16 cellular contexts compared by ENCODE assay signal in genomic region chr14:70239802-70240201, GRCh38. TPM values are rescaled to one million over a fixed set of nuclear protein-coding genes. Genes with fewer than 3 reads are reported as not detected.
DNase-seq lines count a peak whose midpoint lies in the region; ATAC-seq lines count a peak whose summit lies in the region.
"Had no signal": no experiment of that assay in that cellular context is flagged by ENCODE, and none has a peak within 500 bp of the region (broad histone marks: within the 10 kb centered on the region; RNA-seq: fewer than 3 reads in every experiment).

No MANE protein-coding gene starts in this region.

- intact Hi-C loops in Right ventricle myocardium inferior (cut with DNase I): no loop called here

- DNase-seq in naive B cell (no peak), Right ventricle myocardium inferior (ENCODE audit: missing footprints) (no peak), T1000 (lab: John Stamatoyannopoulos, UW) (no peak), SKM-1 treated with dmso at 0.1 percent for 144 hours (lab: John Stamatoyannopoulos, UW; ENCODE audit: unreplicated experiment) (no peak)
- DNase-seq: effector memory CD4-positive, alpha-beta T cell; kidney glomerular epithelial cell; naive thymus-derived CD4-positive, alpha-beta T cell; right cardiac atrium had no signal

- no peak overlapping the region for H3K27ac Mint-ChIP-seq in naive B cell
- H3K27ac Mint-ChIP-seq: activated T-helper 17 cell treated with anti-CD3 and anti-CD28 coated beads, Interleukin-2, amount 50 U/mL, for 72 hours; brain; CD14-positive monocyte; naive thymus-derived CD4-positive, alpha-beta T cell had no signal

- peaks cover 41 to 53% (median 48%) of the 10 kb centered on the region in 3 donors for H3K27me3 Mint-ChIP-seq in naive B cell

- peaks cover 0 to 22% (median 10%) of the 10 kb centered on the region in 7 donors for H3K9me3 Mint-ChIP-seq in naive B cell
- H3K9me3 Mint-ChIP-seq: activated T-helper 17 cell treated with anti-CD3 and anti-CD28 coated beads, Interleukin-2, amount 50 U/mL, for 72 hours had no signal

- H3K4me1 Mint-ChIP-seq in naive B cell: peaks cover 0 to 4% (median 0%) of the 10 kb centered on the region in 3 donors
- H3K4me1 Mint-ChIP-seq: activated T-helper 17 cell treated with anti-CD3 and anti-CD28 coated beads, Interleukin-2, amount 50 U/mL, for 72 hours; brain; CD14-positive monocyte had no signal

- H3K4me3 Mint-ChIP-seq in naive B cell: no peak overlapping the region
- H3K4me3 Mint-ChIP-seq: activated T-helper 17 cell treated with anti-CD3 and anti-CD28 coated beads, Interleukin-2, amount 50 U/mL, for 72 hours; brain; CD14-positive monocyte; naive thymus-derived CD4-positive, alpha-beta T cell had no signal

- H3K36me3 Mint-ChIP-seq in naive B cell: peaks cover 0 to 6% of the 10 kb centered on the region in 2 donors
- H3K36me3 Mint-ChIP-seq: brain, CD14-positive monocyte had no signal

- ATAC-seq in GM18858 (IDR thresholded peaks at IDR 0.05; ENCODE audit: unreplicated experiment) (peak; percentile 82), GM21619 (IDR thresholded peaks at IDR 0.05; ENCODE audit: unreplicated experiment) (peak; percentile 93), HG03108 (IDR thresholded peaks at IDR 0.05; ENCODE audit: unreplicated experiment) (peak; percentile 89), naive B cell (ENCODE audit: low read depth in 2 of 2) (peak; percentile 53 to 96), Right ventricle myocardium inferior (no peak), HG03025 (IDR thresholded peaks at IDR 0.05; ENCODE audit: low FRiP score, unreplicated experiment) (no peak)
- ATAC-seq: activated T-helper 17 cell treated with anti-CD3 and anti-CD28 coated beads, Interleukin-2, amount 50 U/mL, for 72 hours; naive thymus-derived CD4-positive, alpha-beta T cell; right cardiac atrium had no signal

RNA-seq across cellular contexts. Expression of gene SLC8A3, which starts 51.1 kb away (rescaled TPM):
- under 1 TPM in 1 of 6 donors, not detected in 5; 0.24 TPM for polyA plus RNA-seq in naive B cell (ENCODE audit: low read depth in 6 of 6)
- total RNA-seq in Right ventricle myocardium inferior: 0.14 TPM
- total RNA-seq: MCF 10A had no signal
- polyA plus RNA-seq: CD14-positive monocyte; naive thymus-derived CD4-positive, alpha-beta T cell had no signal

Comparison
In these comparisons a context has a peak if more than half of its experiments do, and no peak if none do; other contexts are left out.
1. ATAC-seq: peak in GM18858 (single experiment), GM21619 (single experiment), HG03108 (single experiment) and naive B cell (2 of 2); none in Right ventricle myocardium inferior (single experiment) and HG03025 (single experiment).